In genomic region chr22:46936378-46936916, GRCh38 we compare ENCODE assay signal across 14 cellular contexts.
A peak's percentile ranks its signal among the peaks of the same experiment; 100 is the strongest.
DNase-seq lines count a peak whose midpoint lies in the region; ATAC-seq and TF ChIP-seq lines count a peak whose summit lies in the region.
"Had no signal": no experiment of that assay in that cellular context is flagged by ENCODE, and none has a peak within 500 bp of the region (broad histone marks: within the 10 kb centered on the region; RNA-seq: fewer than 3 reads in every experiment).

No MANE protein-coding gene starts in this region.

- no peak overlapping the region for H3K4me2 ChIP-seq in PC-9

- no peaks in the 10 kb centered on the region for H3K27me3 Mint-ChIP-seq in nephron progenitor cell (ENCODE audit: low read depth, poor library complexity)
- H3K27me3 Mint-ChIP-seq: CD8-positive, alpha-beta memory T cell; memory B cell had no signal

- TF ChIP-seq CTCF in AG10803 (conservative IDR thresholded peaks at IDR 0.05; ENCODE audit: low read length) (no peak), epithelial cell of proximal tubule (conservative IDR thresholded peaks at IDR 0.05; ENCODE audit: low read depth, low read length) (no peak), nephron progenitor cell (IDR thresholded peaks at IDR 0.05) (no peak), PC-9 (conservative IDR thresholded peaks at IDR 0.05) (no peak)

- peak overlapping the region; percentile 97 for H3K27ac Mint-ChIP-seq in nephron progenitor cell

- peaks cover 22% of the 10 kb centered on the region for H3K4me1 ChIP-seq in PC-9 (replicated peaks; ENCODE audit: insufficient read depth)

- H3K27ac ChIP-seq in PC-9, result no peak overlapping the region
- H3K27ac ChIP-seq: HL-60 had no signal

- intact Hi-C loops in PC-9 (cut with micrococcal nuclease; ENCODE audit: unreplicated experiment), result no loop called here

- peaks cover 19% of the 10 kb centered on the region; the same call in 1 of the 2 replicates for H3K79me2 ChIP-seq in PC-9 (ENCODE audit: low read depth)

- peaks cover 23% of the 10 kb centered on the region; the same call in 1 of the 2 replicates for H3F3A ChIP-seq in PC-9 (ENCODE audit: insufficient read depth, low read depth)

- no TSS peak for BruUV-seq in PC-9 (replicated peaks; lab: Mats Ljungman, UMichigan)

- peaks cover 25% of the 10 kb centered on the region for H4K20me1 ChIP-seq in PC-9 (ENCODE audit: insufficient read depth)

- H3K9me3 ChIP-seq in PC-9 (ENCODE audit: insufficient read depth, low read depth), result no peaks in the 10 kb centered on the region
- H3K9me3 ChIP-seq: spleen had no signal

- DNase-seq in AG10803 (ENCODE audit: low read depth) (peak; percentile 52), NCI-H1694 treated with DMSO at 0.1 percent for 48 hours (lab: John Stamatoyannopoulos, UW) (peak; percentile 55), epithelial cell of proximal tubule (ENCODE audit: low read depth) (peak; percentile 59), nephron progenitor cell (no peak), dermis blood vessel endothelial cell (no peak), PC-9 (no peak)
- DNase-seq: activated T-cell treated with anti-CD3 and anti-CD28 coated beads, Interleukin-2, amount 50 U/mL, for 72 hours; CD8-positive, alpha-beta memory T cell; NCI-H1092; spleen had no signal

- H3K9me2 ChIP-seq in PC-9 (ENCODE audit: insufficient read depth), result no peaks in the 10 kb centered on the region

- CTCF ChIA-PET in PC-9 (lab: Charles Lee), result no interaction called here

- H2AFZ ChIP-seq in PC-9, result no peak overlapping the region

- H3K4me1 Mint-ChIP-seq in nephron progenitor cell, result peaks cover 46% of the 10 kb centered on the region

- H3K36me3 Mint-ChIP-seq in nephron progenitor cell (ENCODE audit: low read depth), result peaks cover 21% of the 10 kb centered on the region

- POLR2A ChIA-PET in PC-9 (lab: Charles Lee; ENCODE audit: unreplicated experiment), result interaction anchor here (0.6 kb wide), 1 partner anchor 339 kb away, joined by 6 read pairs; no protein-coding TSS in a partner anchor

- ATAC-seq in HG02852 (IDR thresholded peaks at IDR 0.05; ENCODE audit: unreplicated experiment) (no peak), GM21447 (IDR thresholded peaks at IDR 0.05; ENCODE audit: unreplicated experiment) (no peak)
- ATAC-seq: activated T-cell treated with anti-CD3 and anti-CD28 coated beads, Interleukin-2, amount 50 U/mL, for 72 hours had no signal

- peaks cover 5% of the 10 kb centered on the region for H3K9me3 Mint-ChIP-seq in nephron progenitor cell
- H3K9me3 Mint-ChIP-seq: activated T-cell treated with anti-CD3 and anti-CD28 coated beads, Interleukin-2, amount 50 U/mL, for 72 hours; CD8-positive, alpha-beta memory T cell; memory B cell had no signal

- H3K4me3 Mint-ChIP-seq in nephron progenitor cell, result no peak overlapping the region
- H3K4me3 Mint-ChIP-seq: activated T-cell treated with anti-CD3 and anti-CD28 coated beads, Interleukin-2, amount 50 U/mL, for 72 hours; memory B cell had no signal

- H3K27me3 ChIP-seq in PC-9 (ENCODE audit: insufficient read depth, low read depth), result no peaks in the 10 kb centered on the region
- H3K27me3 ChIP-seq: spleen had no signal

- H3K4me3 ChIP-seq in AG10803 (ENCODE audit: low read length), result no peak overlapping the region
- H3K4me3 ChIP-seq in epithelial cell of proximal tubule (ENCODE audit: low read depth, low read length), result no peak overlapping the region
- no peak overlapping the region for H3K4me3 ChIP-seq in PC-9
- H3K4me3 ChIP-seq: spleen had no signal

- no peaks in the 10 kb centered on the region for H3K36me3 ChIP-seq in PC-9 (ENCODE audit: low read depth)

Comparison
In these comparisons a context has a peak if more than half of its experiments do, and no peak if none do; other contexts are left out.
1. DNase-seq: peak in AG10803 (single experiment), NCI-H1694 treated with DMSO at 0.1 percent for 48 hours (single experiment) and epithelial cell of proximal tubule (single experiment); none in nephron progenitor cell (single experiment), dermis blood vessel endothelial cell (single experiment) and PC-9 (0 of 2).